Comparison of ENCODE assay signal across 27 cellular contexts in the genomic region with DNA sequence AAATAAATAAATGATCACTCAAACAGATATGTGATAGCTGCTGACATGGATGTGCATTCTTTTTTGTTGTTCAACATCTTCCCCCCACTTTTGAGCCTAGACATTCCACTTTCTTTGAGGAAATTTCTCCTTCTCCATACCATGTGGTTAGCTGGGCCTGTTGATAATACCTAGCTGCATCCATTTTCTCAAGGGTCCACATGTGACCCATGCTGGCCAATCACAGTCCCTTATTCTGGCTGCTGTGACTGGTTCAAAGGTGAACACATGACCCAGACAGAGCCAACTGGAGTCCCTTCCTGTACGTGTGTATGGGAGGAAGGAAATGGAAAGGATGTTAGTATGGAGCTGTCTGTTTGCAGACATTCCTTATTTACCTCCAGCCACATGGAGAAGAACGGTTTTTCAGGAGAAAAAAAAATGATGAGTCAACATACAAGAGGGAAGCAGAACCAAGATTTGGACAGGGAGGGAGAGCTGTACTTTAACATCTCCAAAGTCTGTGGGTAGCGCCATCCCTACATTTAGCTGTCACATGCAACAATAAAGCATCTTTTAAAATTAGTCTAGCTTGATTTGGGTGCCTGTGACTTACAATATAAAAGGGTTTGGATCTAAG.
"Had no signal": no experiment of that assay in that cellular context is flagged by ENCODE, and none has a peak within 500 bp of the region (broad histone marks: within the 10 kb centered on the region; RNA-seq: fewer than 3 reads in every experiment).

No MANE protein-coding gene starts in this region.

- H3K9me3 Mint-ChIP-seq: dendritic cell treated with granulocyte-macrophage colony-stimulating factor and Interleukin-4, amounts not matched to agents 40 ng/mL and 50 ng/mL, for 4 days had no signal

- H3K9me3 ChIP-seq: body of pancreas, gastrocnemius medialis, neutrophil, ovary, prostate gland, thyroid gland, upper lobe of right lung had no signal

- H3K4me1 ChIP-seq: gastrocnemius medialis, prostate gland, spleen, thyroid gland, upper lobe of right lung had no signal

- ATAC-seq: activated CD8-positive, alpha-beta memory T cell treated with anti-CD3 and anti-CD28 coated beads, Interleukin-2, amount 10 ng/mL, durations not matched to agents 7 days and 5 days; activated naive CD8-positive, alpha-beta T cell treated with anti-CD3 and anti-CD28 coated beads, Interleukin-2, amount 50 U/mL, for 24 hours; body of pancreas; effector memory CD8-positive, alpha-beta T cell; esophagus mucosa; gastrocnemius medialis; natural killer cell treated with Interleukin-12 subunit alpha and Interleukin-12 subunit beta and Interleukin-15 and Interleukin-18, amount 100 ng/mL, for 72 hours; T-helper 17 cell; upper lobe of right lung had no signal

- H3K27ac ChIP-seq: body of pancreas, cardiac muscle cell, gastrocnemius medialis, neutrophil, ovary, prostate gland, spleen, thyroid gland, upper lobe of right lung had no signal

- DNase-seq: activated CD4-positive, alpha-beta memory T cell treated with anti-CD3 and anti-CD28 coated beads, Interleukin-2, amount 10 ng/mL, durations not matched to agents 7 days and 5 days; activated CD4-positive, alpha-beta T cell treated with anti-CD3 and anti-CD28 coated beads for 48 hours; activated CD8-positive, alpha-beta memory T cell treated with anti-CD3 and anti-CD28 coated beads, Interleukin-2, amount 10 ng/mL, durations not matched to agents 7 days and 5 days; activated effector memory CD4-positive, alpha-beta T cell treated with anti-CD3 and anti-CD28 coated beads, Interleukin-2, amount 50 U/mL, for 16 hours; activated naive CD4-positive, alpha-beta T cell treated with anti-CD3 and anti-CD28 coated beads, Interleukin-2, amount 50 U/mL, for 16 hours; activated naive CD8-positive, alpha-beta T cell treated with anti-CD3 and anti-CD28 coated beads, Interleukin-2, amount 50 U/mL, for 24 hours; activated T-cell treated with anti-CD3 and anti-CD28 coated beads for 4 hours; anterior cingulate cortex; body of pancreas; effector memory CD8-positive, alpha-beta T cell; gastrocnemius medialis; hippocampal formation; ovary; spleen; stimulated activated CD4-positive, alpha-beta T cell treated with anti-CD3 and anti-CD28 coated beads, Interleukin-4, amount 100 ng/mL, for 1 hour; stimulated activated naive CD4-positive, alpha-beta T cell treated with Interleukin-2 at 50 U/mL for 16 hours; T-helper 17 cell; thyroid gland; upper lobe of right lung had no signal

- H3K4me3 ChIP-seq: body of pancreas, cardiac muscle cell, gastrocnemius medialis, ovary, prostate gland, spleen, thyroid gland, upper lobe of right lung had no signal

- H3K27me3 Mint-ChIP-seq: activated CD4-positive, alpha-beta memory T cell treated with anti-CD3 and anti-CD28 coated beads, Interleukin-2, amount 10 ng/mL, durations not matched to agents 7 days and 5 days; activated CD8-positive, alpha-beta memory T cell treated with anti-CD3 and anti-CD28 coated beads, Interleukin-2, amount 10 ng/mL, durations not matched to agents 7 days and 5 days; dendritic cell treated with granulocyte-macrophage colony-stimulating factor and Interleukin-4, amounts not matched to agents 40 ng/mL and 50 ng/mL, for 4 days; effector memory CD8-positive, alpha-beta T cell; natural killer cell treated with Interleukin-12 subunit alpha and Interleukin-12 subunit beta and Interleukin-15 and Interleukin-18, amount 100 ng/mL, for 72 hours; T-helper 17 cell had no signal

- H3K4me3 Mint-ChIP-seq: activated CD4-positive, alpha-beta memory T cell treated with anti-CD3 and anti-CD28 coated beads, Interleukin-2, amount 10 ng/mL, durations not matched to agents 7 days and 5 days; activated CD8-positive, alpha-beta memory T cell treated with anti-CD3 and anti-CD28 coated beads, Interleukin-2, amount 10 ng/mL, durations not matched to agents 7 days and 5 days; activated naive CD8-positive, alpha-beta T cell treated with anti-CD3 and anti-CD28 coated beads, Interleukin-2, amount 50 U/mL, for 24 hours; dendritic cell treated with granulocyte-macrophage colony-stimulating factor and Interleukin-4, amounts not matched to agents 40 ng/mL and 50 ng/mL, for 4 days; effector memory CD8-positive, alpha-beta T cell; natural killer cell treated with Interleukin-12 subunit alpha and Interleukin-12 subunit beta and Interleukin-15 and Interleukin-18, amount 100 ng/mL, for 72 hours; T-helper 17 cell had no signal

- H3K36me3 ChIP-seq: cardiac muscle cell, gastrocnemius medialis, neutrophil, ovary, prostate gland, spleen, thyroid gland, upper lobe of right lung had no signal

- H3K27me3 ChIP-seq: body of pancreas, cardiac muscle cell, gastrocnemius medialis, neutrophil, ovary, spleen, thyroid gland, upper lobe of right lung had no signal

- H3K27ac Mint-ChIP-seq: activated CD4-positive, alpha-beta memory T cell treated with anti-CD3 and anti-CD28 coated beads, Interleukin-2, amount 10 ng/mL, durations not matched to agents 7 days and 5 days; activated CD8-positive, alpha-beta memory T cell treated with anti-CD3 and anti-CD28 coated beads, Interleukin-2, amount 10 ng/mL, durations not matched to agents 7 days and 5 days; activated naive CD8-positive, alpha-beta T cell treated with anti-CD3 and anti-CD28 coated beads, Interleukin-2, amount 50 U/mL, for 24 hours; dendritic cell treated with granulocyte-macrophage colony-stimulating factor and Interleukin-4, amounts not matched to agents 40 ng/mL and 50 ng/mL, for 4 days; effector memory CD8-positive, alpha-beta T cell; natural killer cell treated with Interleukin-12 subunit alpha and Interleukin-12 subunit beta and Interleukin-15 and Interleukin-18, amount 100 ng/mL, for 72 hours; T-helper 17 cell had no signal

- H3K4me1 Mint-ChIP-seq: activated CD4-positive, alpha-beta memory T cell treated with anti-CD3 and anti-CD28 coated beads, Interleukin-2, amount 10 ng/mL, durations not matched to agents 7 days and 5 days; activated CD8-positive, alpha-beta memory T cell treated with anti-CD3 and anti-CD28 coated beads, Interleukin-2, amount 10 ng/mL, durations not matched to agents 7 days and 5 days; activated naive CD8-positive, alpha-beta T cell treated with anti-CD3 and anti-CD28 coated beads, Interleukin-2, amount 50 U/mL, for 24 hours; T-helper 17 cell had no signal

- FAIRE-seq: endothelial cell of umbilical vein, islet of Langerhans had no signal

- H3K36me3 Mint-ChIP-seq: activated CD8-positive, alpha-beta memory T cell treated with anti-CD3 and anti-CD28 coated beads, Interleukin-2, amount 10 ng/mL, durations not matched to agents 7 days and 5 days; natural killer cell treated with Interleukin-12 subunit alpha and Interleukin-12 subunit beta and Interleukin-15 and Interleukin-18, amount 100 ng/mL, for 72 hours had no signal
